Comparison of ENCODE assay signal across 24 cellular contexts in the genomic region with DNA sequence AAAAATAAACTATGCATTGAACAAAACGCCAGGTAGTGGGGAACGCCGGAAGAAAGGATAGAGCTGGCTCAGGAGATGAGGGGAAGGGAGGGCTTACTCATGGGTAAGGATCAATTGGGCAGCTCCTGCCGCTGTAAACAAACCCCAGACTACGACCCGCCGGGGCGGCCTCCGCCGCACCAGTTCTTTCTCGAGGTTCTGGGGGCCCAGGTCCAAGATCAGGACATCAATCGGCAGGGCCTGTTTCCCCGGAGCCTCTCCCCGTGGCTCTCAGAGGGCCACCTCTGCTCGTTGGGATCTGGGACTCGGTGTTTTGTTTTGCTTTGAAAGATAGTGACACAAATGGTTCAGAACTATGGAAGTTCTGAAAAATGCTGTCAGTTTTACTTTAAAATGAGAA.
DNase-seq lines count a peak whose midpoint lies in the region; TF ChIP-seq lines count a peak whose summit lies in the region.
"Had no signal": no experiment of that assay in that cellular context is flagged by ENCODE, and none has a peak within 500 bp of the region (broad histone marks: within the 10 kb centered on the region; RNA-seq: fewer than 3 reads in every experiment).

No MANE protein-coding gene starts in this region.

- H3K4me1 ChIP-seq in right atrium auricular region (peaks cover 0 to 22% of the 10 kb centered on the region in 2 donors), left ventricle myocardium inferior (peaks cover 17% of the 10 kb centered on the region), fibroblast of lung (ENCODE audit: control insufficient read depth, extremely low read depth, insufficient read depth, low read length) (no peaks in the 10 kb centered on the region), osteoblast (ENCODE audit: insufficient read depth, low read length) (no peaks in the 10 kb centered on the region), BE2C (peaks cover 22% of the 10 kb centered on the region), esophagus squamous epithelium (peaks cover 8 to 31% (median 18%) of the 10 kb centered on the region in 3 donors)
- H3K4me1 ChIP-seq: A549 had no signal

- DNase-seq in right atrium auricular region (ENCODE audit: low spot score) (peak; percentile 34), left ventricle myocardium inferior (no peak), fibroblast of lung (ENCODE audit: low read depth in 2 of 2) (no peak), osteoblast (ENCODE audit: insufficient read length, low spot score, missing footprints) (peak; percentile 76), RKO (ENCODE audit: low spot score) (no peak), NCI-H187 (lab: John Stamatoyannopoulos, UW) (no peak), BE2C (no peak), esophagus squamous epithelium (lab: John Stamatoyannopoulos, UW) (no peak)
- DNase-seq: activated naive CD4-positive, alpha-beta T cell treated with anti-CD3 and anti-CD28 coated beads, Interleukin-2, amount 50 U/mL, for 16 hours; activated T-cell treated with anti-CD3 and anti-CD28 coated beads, Interleukin-2, amount 50 U/mL, for 72 hours; central memory CD4-positive, alpha-beta T cell; midbrain; natural killer cell; NCI-H2029; NCI-H2227 treated with DMSO at 0.1 percent for 48 hours; NCI-H774; SK-N-SH; stimulated activated naive CD8-positive, alpha-beta T cell treated with anti-CD3 and anti-CD28 coated beads, Interleukin-15, amount 100 ng/mL, for 72 hours; T-helper 17 cell; trophoblast cell had no signal

- 28 to 53% methylated on average over 16 of the region's 16 CpGs for WGBS in esophagus squamous epithelium, 2 donors

- H2AFZ ChIP-seq in fibroblast of lung (ENCODE audit: low read length): no peak overlapping the region
- H2AFZ ChIP-seq in osteoblast (ENCODE audit: low read length): no peak overlapping the region

- H3K79me2 ChIP-seq in fibroblast of lung (ENCODE audit: control insufficient read depth, insufficient read depth, low read length): no peaks in the 10 kb centered on the region
- H3K79me2 ChIP-seq in osteoblast (ENCODE audit: insufficient read depth, low read length): no peaks in the 10 kb centered on the region

- H3K36me3 ChIP-seq in right atrium auricular region (no peaks in the 10 kb centered on the region), left ventricle myocardium inferior (peaks cover 3% of the 10 kb centered on the region), fibroblast of lung (ENCODE audit: control insufficient read depth, insufficient read depth, low read length) (no peaks in the 10 kb centered on the region), osteoblast (ENCODE audit: insufficient read depth, low read length) (no peaks in the 10 kb centered on the region), BE2C (no peaks in the 10 kb centered on the region; the same call in 1 of the 2 replicates), esophagus squamous epithelium (peaks cover 0 to 18% (median 0%) of the 10 kb centered on the region in 3 donors)

- intact Hi-C loops in left ventricle myocardium inferior (cut with micrococcal nuclease): no loop called here
- intact Hi-C loops in esophagus squamous epithelium (cut with DNase I): no loop called here

- no peak for TF ChIP-seq POLR2A in esophagus squamous epithelium (IDR thresholded peaks at IDR 0.05)

- H3K27me3 ChIP-seq in right atrium auricular region: no peaks in the 10 kb centered on the region
- H3K27me3 ChIP-seq in left ventricle myocardium inferior (ENCODE audit: low read depth): no peaks in the 10 kb centered on the region
- H3K27me3 ChIP-seq in fibroblast of lung (ENCODE audit: control insufficient read depth, insufficient read depth, low read length): no peaks in the 10 kb centered on the region
- no peaks in the 10 kb centered on the region for H3K27me3 ChIP-seq in osteoblast (ENCODE audit: insufficient read depth, low read length)
- H3K27me3 ChIP-seq in BE2C: no peaks in the 10 kb centered on the region
- peaks cover 0 to 12% (median 0%) of the 10 kb centered on the region in 4 donors for H3K27me3 ChIP-seq in esophagus squamous epithelium
- H3K27me3 ChIP-seq: dorsolateral prefrontal cortex had no signal

- H3K4me2 ChIP-seq in fibroblast of lung (ENCODE audit: extremely low read depth, insufficient read depth, low read length) (peak overlapping the region; percentile 54), osteoblast (ENCODE audit: insufficient read depth, low read length) (no peak overlapping the region)
- H3K4me2 ChIP-seq: A549, SK-N-SH had no signal

- no peak overlapping the region for H3K9ac ChIP-seq in fibroblast of lung (ENCODE audit: insufficient read depth, low read length)
- H3K9ac ChIP-seq: BLaER1 treated with 17β-estradiol and CSF1 and Interleukin-3, amounts not matched to agents 10 nM and 100 nM; SK-N-SH had no signal

- no peak for TF ChIP-seq CTCF in right atrium auricular region (IDR thresholded peaks at IDR 0.05)
- TF ChIP-seq CTCF in left ventricle myocardium inferior (IDR thresholded peaks at IDR 0.05; ENCODE audit: borderline replicate concordance): no peak
- TF ChIP-seq CTCF in fibroblast of lung (conservative IDR thresholded peaks at IDR 0.05 in 1 of 2, IDR thresholded peaks at IDR 0.05 in 1 of 2; ENCODE audit: low read depth in 1 of 2, low read length in 2 of 2): no peak
- TF ChIP-seq CTCF in osteoblast (IDR thresholded peaks at IDR 0.05; ENCODE audit: extremely low read depth, low read depth, low read length): no peak
- no peak for TF ChIP-seq CTCF in BE2C (IDR thresholded peaks at IDR 0.05; ENCODE audit: low read depth, low read length)
- TF ChIP-seq CTCF in esophagus squamous epithelium (IDR thresholded peaks at IDR 0.05): no peak

- H3K4me3 ChIP-seq in right atrium auricular region (no peak overlapping the region), left ventricle myocardium inferior (no peak overlapping the region), fibroblast of lung (replicated peaks in 1 of 4; ENCODE audit: control extremely low read depth in 1 of 4, insufficient read depth in 1 of 4, low read depth in 3 of 4, low read length in 4 of 4) (peak overlapping the region in 1 of 4 experiments; percentile 2), osteoblast (ENCODE audit: insufficient read depth, low read length) (no peak overlapping the region), BE2C (ENCODE audit: low read depth, low read length) (no peak overlapping the region), esophagus squamous epithelium (no peak overlapping the region)
- H3K4me3 ChIP-seq: A549; BLaER1 treated with 17β-estradiol and CSF1 and Interleukin-3, amounts not matched to agents 10 nM and 100 nM had no signal

- no peak overlapping the region for H3K27ac ChIP-seq in right atrium auricular region
- H3K27ac ChIP-seq in left ventricle myocardium inferior (replicated peaks): no peak overlapping the region
- H3K27ac ChIP-seq in fibroblast of lung (ENCODE audit: insufficient read depth, low read length): no peak overlapping the region
- no peak overlapping the region for H3K27ac ChIP-seq in osteoblast (ENCODE audit: low read depth, low read length)
- no peak overlapping the region for H3K27ac ChIP-seq in esophagus squamous epithelium
- H3K27ac ChIP-seq: A549; BLaER1 treated with 17β-estradiol and CSF1 and Interleukin-3, amounts not matched to agents 10 nM and 100 nM; dorsolateral prefrontal cortex; RWPE1 had no signal

- H3K9me3 ChIP-seq in right atrium auricular region (no peaks in the 10 kb centered on the region), left ventricle myocardium inferior (replicated peaks) (no peaks in the 10 kb centered on the region), fibroblast of lung (ENCODE audit: control insufficient read depth, insufficient read depth, low read depth, low read length) (no peaks in the 10 kb centered on the region), osteoblast (ENCODE audit: low read depth, low read length) (no peaks in the 10 kb centered on the region), BE2C (no peaks in the 10 kb centered on the region), esophagus squamous epithelium (no peaks in the 10 kb centered on the region)
- H3K9me3 ChIP-seq: A549; BLaER1 treated with 17β-estradiol and CSF1 and Interleukin-3, amounts not matched to agents 10 nM and 100 nM; SK-N-SH had no signal

- H4K20me1 ChIP-seq in fibroblast of lung (ENCODE audit: control insufficient read depth, extremely low read depth, insufficient read depth, low read length) (no peaks in the 10 kb centered on the region), osteoblast (ENCODE audit: insufficient read depth, low read length) (no peaks in the 10 kb centered on the region)

Comparison
In these comparisons a context has a peak if more than half of its experiments do, and no peak if none do; other contexts are left out.
1. DNase-seq: peak in right atrium auricular region (single experiment) and osteoblast (single experiment); none in left ventricle myocardium inferior (single experiment), fibroblast of lung (0 of 2), RKO (single experiment), NCI-H187 (0 of 2), BE2C (single experiment) and esophagus squamous epithelium (single experiment).